In genomic region chr11:131659931-131660330, GRCh38 we compare ENCODE assay signal across 21 cellular contexts.
DNase-seq lines count a peak whose midpoint lies in the region; ATAC-seq and TF ChIP-seq lines count a peak whose summit lies in the region.
"Had no signal": no experiment of that assay in that cellular context is flagged by ENCODE, and none has a peak within 500 bp of the region (broad histone marks: within the 10 kb centered on the region; RNA-seq: fewer than 3 reads in every experiment).

No MANE protein-coding gene starts in this region.

- no peaks in the 10 kb centered on the region for H3K27me3 Mint-ChIP-seq in neural crest cell (ENCODE audit: low read depth)

- no peak for DNase-seq in caudate nucleus (lab: John Stamatoyannopoulos, UW)
- no peak for DNase-seq in neural crest cell (ENCODE audit: low read depth, low spot score)
- no peak for DNase-seq in substantia nigra (lab: John Stamatoyannopoulos, UW)
- DNase-seq in right cardiac atrium, result no peak
- no peak for DNase-seq in COR-L47 (lab: John Stamatoyannopoulos, UW)
- DNase-seq: DMS153, HCEC 1CT, KBM-7, MM.1S, NCI-H1048, NCI-H1417, NCI-H1694 treated with DMSO at 0.1 percent for 48 hours, NCI-H2081, NCI-H2227 treated with DMSO at 0.1 percent for 48 hours, NCI-H526 treated with DMSO at 0.1 percent for 48 hours, OCI-M1, SJCRH30 had no signal

- TF ChIP-seq CTCF in neural crest cell (conservative IDR thresholded peaks at IDR 0.05), result no peak

- no peak overlapping the region for H3K4me3 ChIP-seq in right cardiac atrium (ENCODE audit: low read length)
- H3K4me3 ChIP-seq: GM23338, SJCRH30 had no signal

- H3K9me3 Mint-ChIP-seq in neural crest cell, result no peaks in the 10 kb centered on the region
- H3K9me3 Mint-ChIP-seq: GM23338 had no signal

- intact Hi-C loops in right cardiac atrium (cut with DNase I), result loop anchor here in 1 of 4 donors (10.0 kb wide), 1 partner anchor 255 kb away; no protein-coding TSS in a partner anchor

- H3K4me1 Mint-ChIP-seq in neural crest cell, result peaks cover 89% of the 10 kb centered on the region

- H3K27ac Mint-ChIP-seq in neural crest cell (ENCODE audit: unreplicated experiment), result peak overlapping the region; percentile 51

- H3K9me3 ChIP-seq in KOPT-K1 (ENCODE audit: insufficient read depth, low read length, poor library complexity, severe bottlenecking) (no peaks in the 10 kb centered on the region), right cardiac atrium (ENCODE audit: control insufficient read depth, low read length) (no peaks in the 10 kb centered on the region)
- H3K9me3 ChIP-seq: SJCRH30 had no signal

- H3K27ac ChIP-seq in KOPT-K1 (ENCODE audit: low read depth, low read length, poor library complexity, severe bottlenecking), result peak overlapping the region; percentile 34
- H3K27ac ChIP-seq in caudate nucleus (ENCODE audit: low read depth, low read length), result peak overlapping the region; percentile 11
- H3K27ac ChIP-seq in substantia nigra (ENCODE audit: low read depth, low read length, poor library complexity, severe bottlenecking), result peak overlapping the region; percentile 27
- H3K27ac ChIP-seq in right cardiac atrium (ENCODE audit: low read length), result no peak overlapping the region
- H3K27ac ChIP-seq: SJCRH30 had no signal

- no peaks in the 10 kb centered on the region for H3K36me3 Mint-ChIP-seq in neural crest cell (ENCODE audit: low read depth)
- H3K36me3 Mint-ChIP-seq: CD14-positive monocyte had no signal

- H3K4me3 Mint-ChIP-seq in neural crest cell, result peak overlapping the region; percentile 58
- H3K4me3 Mint-ChIP-seq: GM23338 had no signal

- H3K36me3 ChIP-seq in KOPT-K1 (ENCODE audit: insufficient read depth, low read length), result no peaks in the 10 kb centered on the region
- H3K36me3 ChIP-seq: SJCRH30 had no signal

- H3K27me3 ChIP-seq in right cardiac atrium (ENCODE audit: control insufficient read depth, insufficient read depth), result no peaks in the 10 kb centered on the region
- H3K27me3 ChIP-seq: SJCRH30 had no signal

- H3K4me1 ChIP-seq in right cardiac atrium (ENCODE audit: control insufficient read depth, insufficient read depth, low read length), result no peaks in the 10 kb centered on the region
- H3K4me1 ChIP-seq: SJCRH30 had no signal

- 86% methylated on average over 11 of the region's 11 CpGs for WGBS in right cardiac atrium

- ATAC-seq in GM21390 (IDR thresholded peaks at IDR 0.05; ENCODE audit: unreplicated experiment), result no peak
- no peak for ATAC-seq in right cardiac atrium
- ATAC-seq: GM23338 had no signal
